ENCODE assay signal across 8 cellular contexts in genomic region chr1:226656601-226657277, GRCh38.
DNase-seq lines count a peak whose midpoint lies in the region; ATAC-seq and TF ChIP-seq lines count a peak whose summit lies in the region.

No MANE protein-coding gene starts in this region.

- H3K4me3 ChIP-seq in epithelial cell of esophagus (ENCODE audit: low read length) = no peak overlapping the region
- H3K4me3 ChIP-seq in skin epidermis = no peak overlapping the region

- TF ChIP-seq CTCF in epithelial cell of esophagus (IDR thresholded peaks at IDR 0.05; ENCODE audit: insufficient read depth, low read depth, low read length, missing control alignments) = no peak

- no peak for ATAC-seq in HG02759 (IDR thresholded peaks at IDR 0.05; ENCODE audit: unreplicated experiment)

- peak overlapping the region in 18 of 21 experiments; percentile 36 to 88 (median 78) for H3K27ac ChIP-seq in skin epidermis

- DNase-seq in activated T-cell treated with anti-CD3 and anti-CD28 coated beads, Interleukin-2, amount 50 U/mL, for 1 hour = peak; percentile 71
- DNase-seq in activated T-cell treated with anti-CD3 and anti-CD28 coated beads, Interleukin-2, amount 50 U/mL, for 48 hours = no peak
- peak; percentile 40 for DNase-seq in SHP77 treated with DMSO at 0.1 percent for 48 hours (lab: John Stamatoyannopoulos, UW)
- peak; percentile 91 for DNase-seq in epithelial cell of esophagus (ENCODE audit: low read depth)
- no peak for DNase-seq in OCI-M1 (lab: John Stamatoyannopoulos, UW)
- DNase-seq in NCI-H82 (lab: John Stamatoyannopoulos, UW) = no peak

Comparison
In these comparisons a context has a peak if more than half of its experiments do, and no peak if none do; other contexts are left out.
1. DNase-seq: peak in activated T-cell treated with anti-CD3 and anti-CD28 coated beads, Interleukin-2, amount 50 U/mL, for 1 hour (single experiment), SHP77 treated with DMSO at 0.1 percent for 48 hours (single experiment) and epithelial cell of esophagus (single experiment); none in activated T-cell treated with anti-CD3 and anti-CD28 coated beads, Interleukin-2, amount 50 U/mL, for 48 hours (0 of 2), OCI-M1 (single experiment) and NCI-H82 (single experiment).